ENCODE assay signal across 27 cellular contexts in genomic region chr11:92880391-92880790, GRCh38.
DNase-seq lines count a peak whose midpoint lies in the region; ATAC-seq, FAIRE-seq and TF ChIP-seq lines count a peak whose summit lies in the region.
"Had no signal": no experiment of that assay in that cellular context is flagged by ENCODE, and none has a peak within 500 bp of the region (broad histone marks: within the 10 kb centered on the region; RNA-seq: fewer than 3 reads in every experiment).

No MANE protein-coding gene starts in this region.

- intact Hi-C loops in body of pancreas (cut with DNase I) = no loop called here

- H3K27ac Mint-ChIP-seq in HFFc6 (no peak overlapping the region), astrocyte (ENCODE audit: unreplicated experiment) (peak overlapping the region; percentile 75)
- H3K27ac Mint-ChIP-seq: activated CD4-positive, alpha-beta T cell treated with anti-CD3 and anti-CD28 coated beads, Interleukin-2, amount 10 ng/mL, durations not matched to agents 24 days and 14 days; activated naive CD4-positive, alpha-beta T cell treated with anti-CD3 and anti-CD28 coated beads, Interleukin-2, amount 50 U/mL, for 72 hours; CD4-positive, CD25-positive, alpha-beta regulatory T cell; endodermal cell; naive thymus-derived CD4-positive, alpha-beta T cell; stimulated activated naive CD8-positive, alpha-beta T cell treated with anti-CD3 and anti-CD28 coated beads, Interleukin-15, Interleukin-2, amounts not matched to agents 100 ng/mL and 50 ng/mL, for 24 hours had no signal

- H3K27ac ChIP-seq in astrocyte (ENCODE audit: low read depth, low read length) (no peak overlapping the region), body of pancreas (no peak overlapping the region)
- H3K27ac ChIP-seq: ascending aorta, esophagus squamous epithelium, tibial nerve had no signal

- no peak for TF ChIP-seq CTCF in HFFc6 (IDR thresholded peaks at IDR 0.05)
- no peak for TF ChIP-seq CTCF in astrocyte (IDR thresholded peaks at IDR 0.05; ENCODE audit: insufficient read depth, low read depth, low read length)
- TF ChIP-seq CTCF in body of pancreas (IDR thresholded peaks at IDR 0.05) = no peak

- peaks cover 4% of the 10 kb centered on the region for H3K4me1 ChIP-seq in astrocyte (ENCODE audit: insufficient read depth, low read length)
- H3K4me1 ChIP-seq in body of pancreas = no peaks in the 10 kb centered on the region
- H3K4me1 ChIP-seq: ascending aorta, esophagus squamous epithelium, HAP-1, tibial nerve had no signal

- TF ChIP-seq POLR2A in body of pancreas (IDR thresholded peaks at IDR 0.05) = no peak

- H3K36me3 Mint-ChIP-seq in HFFc6 (ENCODE audit: low read depth) = no peaks in the 10 kb centered on the region
- H3K36me3 Mint-ChIP-seq in astrocyte (ENCODE audit: low read depth, unreplicated experiment) = peaks cover 20% of the 10 kb centered on the region
- H3K36me3 Mint-ChIP-seq: activated naive CD4-positive, alpha-beta T cell treated with anti-CD3 and anti-CD28 coated beads, Interleukin-2, amount 50 U/mL, for 72 hours; CD4-positive, CD25-positive, alpha-beta regulatory T cell; naive thymus-derived CD4-positive, alpha-beta T cell had no signal

- 81 to 82% methylated on average over 3 of the region's 3 CpGs for WGBS in body of pancreas, 2 donors

- H3K9me3 Mint-ChIP-seq in HFFc6 = no peaks in the 10 kb centered on the region
- H3K9me3 Mint-ChIP-seq in astrocyte (ENCODE audit: unreplicated experiment) = peaks cover 3% of the 10 kb centered on the region
- H3K9me3 Mint-ChIP-seq: activated CD4-positive, alpha-beta T cell treated with anti-CD3 and anti-CD28 coated beads, Interleukin-2, amount 10 ng/mL, durations not matched to agents 24 days and 14 days; activated naive CD4-positive, alpha-beta T cell treated with anti-CD3 and anti-CD28 coated beads, Interleukin-2, amount 50 U/mL, for 72 hours; endodermal cell; stimulated activated naive CD8-positive, alpha-beta T cell treated with anti-CD3 and anti-CD28 coated beads, Interleukin-15, Interleukin-2, amounts not matched to agents 100 ng/mL and 50 ng/mL, for 24 hours had no signal

- peaks cover 5% of the 10 kb centered on the region; the same call in 1 of the 2 replicates for H3K27me3 Mint-ChIP-seq in HFFc6 (ENCODE audit: insufficient read depth)
- no peaks in the 10 kb centered on the region for H3K27me3 Mint-ChIP-seq in astrocyte (ENCODE audit: low read depth, unreplicated experiment)
- H3K27me3 Mint-ChIP-seq: activated CD4-positive, alpha-beta T cell treated with anti-CD3 and anti-CD28 coated beads, Interleukin-2, amount 10 ng/mL, durations not matched to agents 24 days and 14 days; CD4-positive, CD25-positive, alpha-beta regulatory T cell; stimulated activated naive CD8-positive, alpha-beta T cell treated with anti-CD3 and anti-CD28 coated beads, Interleukin-15, Interleukin-2, amounts not matched to agents 100 ng/mL and 50 ng/mL, for 24 hours had no signal

- H3K4me3 ChIP-seq in astrocyte (ENCODE audit: insufficient read depth, low read depth, low read length) (no peak overlapping the region), body of pancreas (no peak overlapping the region)
- H3K4me3 ChIP-seq: ascending aorta, esophagus squamous epithelium, HAP-1, tibial nerve had no signal

- H3K9ac ChIP-seq in astrocyte (ENCODE audit: low read length) = no peak overlapping the region

- ATAC-seq in GM18498 (IDR thresholded peaks at IDR 0.05; ENCODE audit: unreplicated experiment) (no peak), body of pancreas (no peak)
- ATAC-seq: activated naive CD4-positive, alpha-beta T cell treated with anti-CD3 and anti-CD28 coated beads, Interleukin-2, amount 50 U/mL, for 72 hours; left cardiac atrium; naive thymus-derived CD4-positive, alpha-beta T cell had no signal

- H4K20me1 ChIP-seq in astrocyte (ENCODE audit: insufficient read depth, low read length) = no peaks in the 10 kb centered on the region

- H3K4me1 Mint-ChIP-seq in HFFc6 (ENCODE audit: low read depth) = peaks cover 24% of the 10 kb centered on the region
- peaks cover 27% of the 10 kb centered on the region for H3K4me1 Mint-ChIP-seq in astrocyte (ENCODE audit: low read depth, unreplicated experiment)
- H3K4me1 Mint-ChIP-seq: activated CD4-positive, alpha-beta T cell treated with anti-CD3 and anti-CD28 coated beads, Interleukin-2, amount 10 ng/mL, durations not matched to agents 24 days and 14 days; CD4-positive, CD25-positive, alpha-beta regulatory T cell; endodermal cell; naive thymus-derived CD4-positive, alpha-beta T cell had no signal

- H2AFZ ChIP-seq in astrocyte (ENCODE audit: low read depth, low read length) = no peak overlapping the region

- FAIRE-seq in astrocyte (lab: Jason Lieb, UNC) = no peak
- FAIRE-seq: colon had no signal

- H3K79me2 ChIP-seq in astrocyte (ENCODE audit: insufficient read depth, low read length) = no peaks in the 10 kb centered on the region

- DNase-seq in AG08395 (ENCODE audit: low spot score) (peak; percentile 32), HFFc6 (peak; percentile 47), astrocyte (ENCODE audit: low read depth) (peak; percentile 81), kidney glomerular epithelial cell (lab: John Stamatoyannopoulos, UW) (peak; percentile 24), 8988T (no peak), body of pancreas (no peak)
- DNase-seq in effector CD4-positive, alpha-beta T cell = no peak
- DNase-seq: ACHN; activated CD4-positive, alpha-beta T cell treated with anti-CD3 and anti-CD28 coated beads, Interleukin-2, amount 10 ng/mL, durations not matched to agents 24 days and 14 days; CD4-positive, CD25-positive, alpha-beta regulatory T cell; endodermal cell; esophagus squamous epithelium; left cardiac atrium; naive thymus-derived CD4-positive, alpha-beta T cell; NCI-H1105; NCI-H2081; retina; SHP77; stimulated activated CD4-positive, alpha-beta T cell treated with anti-CD3 and anti-CD28 coated beads, Interleukin-4, amount 100 ng/mL, for 4 hours; T-helper 1 cell had no signal

- H3K9me3 ChIP-seq in astrocyte (ENCODE audit: insufficient read depth, low read depth, low read length) (no peaks in the 10 kb centered on the region), body of pancreas (no peaks in the 10 kb centered on the region)
- H3K9me3 ChIP-seq: ascending aorta, esophagus squamous epithelium, HAP-1, tibial nerve had no signal

- H3K4me2 ChIP-seq in astrocyte (ENCODE audit: low read length) = peak overlapping the region; percentile 2

- no peaks in the 10 kb centered on the region for H3K36me3 ChIP-seq in astrocyte (ENCODE audit: insufficient read depth, low read length)
- H3K36me3 ChIP-seq in body of pancreas (replicated peaks in 1 of 2; ENCODE audit: insufficient read depth in 1 of 2, low read depth in 2 of 2) = no peaks in the 10 kb centered on the region
- H3K36me3 ChIP-seq: ascending aorta, esophagus squamous epithelium, HAP-1, tibial nerve had no signal

- peak overlapping the region; percentile 18; the same call in 1 of the 2 replicates for H3K4me3 Mint-ChIP-seq in HFFc6
- no peak overlapping the region for H3K4me3 Mint-ChIP-seq in astrocyte (ENCODE audit: unreplicated experiment)
- H3K4me3 Mint-ChIP-seq: activated CD4-positive, alpha-beta T cell treated with anti-CD3 and anti-CD28 coated beads, Interleukin-2, amount 10 ng/mL, durations not matched to agents 24 days and 14 days; CD4-positive, CD25-positive, alpha-beta regulatory T cell; endodermal cell; naive thymus-derived CD4-positive, alpha-beta T cell; stimulated activated naive CD8-positive, alpha-beta T cell treated with anti-CD3 and anti-CD28 coated beads, Interleukin-15, Interleukin-2, amounts not matched to agents 100 ng/mL and 50 ng/mL, for 24 hours had no signal

- H3K27me3 ChIP-seq in astrocyte (ENCODE audit: insufficient read depth, low read length) = no peaks in the 10 kb centered on the region
- H3K27me3 ChIP-seq in body of pancreas = no peaks in the 10 kb centered on the region
- H3K27me3 ChIP-seq: ascending aorta, esophagus squamous epithelium, tibial nerve had no signal

Comparison
In these comparisons a context has a peak if more than half of its experiments do, and no peak if none do; other contexts are left out.
1. DNase-seq: peak in AG08395 (single experiment), HFFc6 (single experiment), astrocyte (single experiment) and kidney glomerular epithelial cell (single experiment); none in effector CD4-positive, alpha-beta T cell (single experiment), 8988T (single experiment) and body of pancreas (0 of 4).